29 cellular contexts compared by ENCODE assay signal in genomic region chr20:49695830-49696229, GRCh38. TPM values are rescaled to one million over a fixed set of nuclear protein-coding genes. Genes with fewer than 3 reads are reported as not detected.
DNase-seq lines count a peak whose midpoint lies in the region; ATAC-seq, FAIRE-seq and TF ChIP-seq lines count a peak whose summit lies in the region.
"Had no signal": no experiment of that assay in that cellular context is flagged by ENCODE, and none has a peak within 500 bp of the region (broad histone marks: within the 10 kb centered on the region; RNA-seq: fewer than 3 reads in every experiment).

No MANE protein-coding gene starts in this region.

- POLR2A ChIA-PET in HEK293 (lab: Yijun Ruan, JAX), result no interaction called here
- POLR2A ChIA-PET in WTC11 (lab: Charles Lee), result no interaction called here

- DNase-seq in WTC11 (ENCODE audit: low spot score) (no peak), foreskin keratinocyte (no peak), NCI-H1694 (lab: John Stamatoyannopoulos, UW) (no peak), GM19239 (ENCODE audit: insufficient read length, low spot score) (no peak)
- DNase-seq: activated CD4-positive, alpha-beta memory T cell treated with anti-CD3 and anti-CD28 coated beads for 36 hours; activated T-cell treated with anti-CD3 and anti-CD28 coated beads, Interleukin-2, amount 50 U/mL, for 72 hours; central memory CD4-positive, alpha-beta T cell; DND-41; effector memory CD8-positive, alpha-beta T cell; HCEC 1CT; heart left ventricle; left ventricle myocardium inferior; mesendoderm; NCI-H1048; NCI-H446 treated with DMSO at 0.1 percent for 48 hours; NCI-H82; sigmoid colon; stimulated activated CD4-positive, alpha-beta T cell treated with anti-CD3 and anti-CD28 coated beads, Interleukin-4, amount 100 ng/mL, for 24 hours; T-helper 1 cell had no signal

- H3K36me3 ChIP-seq in HEK293 (ENCODE audit: control insufficient read depth in 2 of 2, insufficient read depth in 1 of 2, low read length in 2 of 2) (no peaks in the 10 kb centered on the region), subcutaneous abdominal adipose tissue (ENCODE audit: control insufficient read depth in 5 of 5, insufficient read depth in 5 of 5, low read length in 5 of 5) (no peaks in the 10 kb centered on the region)
- H3K36me3 ChIP-seq: heart left ventricle, left ventricle myocardium inferior, prostate gland, sigmoid colon had no signal

- H3K36me3 Mint-ChIP-seq in WTC11, result no peaks in the 10 kb centered on the region

- peaks cover 89% of the 10 kb centered on the region for H3K4me1 Mint-ChIP-seq in WTC11

- H3K4me3 ChIP-seq in HEK293 (ENCODE audit: low read depth, low read length) (no peak overlapping the region), subcutaneous abdominal adipose tissue (ENCODE audit: low read depth in 1 of 5, low read length in 5 of 5) (no peak overlapping the region)
- H3K4me3 ChIP-seq: heart left ventricle, left ventricle myocardium inferior, prostate gland, sigmoid colon had no signal

- no peak for ATAC-seq in WTC11
- ATAC-seq in foreskin keratinocyte, result no peak
- ATAC-seq in GM21423 (IDR thresholded peaks at IDR 0.05; ENCODE audit: unreplicated experiment), result no peak
- ATAC-seq: activated CD4-positive, CD25-positive, alpha-beta regulatory T cell treated with anti-CD3 and anti-CD28 coated beads, Interleukin-2, amount 50 U/mL, for 24 hours; activated T-cell treated with anti-CD3 and anti-CD28 coated beads, Interleukin-2, amount 50 U/mL, for 72 hours; effector memory CD8-positive, alpha-beta T cell; heart left ventricle had no signal

- TF ChIP-seq CTCF in HEK293 (tag by site-specific recombination; IDR thresholded peaks at IDR 0.05), result no peak
- TF ChIP-seq CTCF in WTC11 (IDR thresholded peaks at IDR 0.05), result no peak
- TF ChIP-seq CTCF in foreskin keratinocyte (conservative IDR thresholded peaks at IDR 0.05), result no peak

- no peak for FAIRE-seq in GM19239 (lab: Jason Lieb, UNC)
- FAIRE-seq: D721Med, keratinocyte had no signal

- H3K27ac ChIP-seq in HEK293 (ENCODE audit: extremely low read depth, low read depth, low read length) (no peak overlapping the region), foreskin keratinocyte (peak overlapping the region; percentile 33), subcutaneous abdominal adipose tissue (ENCODE audit: low read depth, low read length) (peak overlapping the region; percentile 14)
- H3K27ac ChIP-seq: heart left ventricle, left ventricle myocardium inferior, prostate gland, sigmoid colon had no signal

- H3K4me1 ChIP-seq in HEK293 (ENCODE audit: control insufficient read depth, insufficient read depth, low read length), result peaks cover 21% of the 10 kb centered on the region
- H3K4me1 ChIP-seq in foreskin keratinocyte, result peaks cover 57% of the 10 kb centered on the region
- H3K4me1 ChIP-seq in subcutaneous abdominal adipose tissue (ENCODE audit: control insufficient read depth in 5 of 5, insufficient read depth in 5 of 5, low read length in 5 of 5), result peaks cover 2 to 61% (median 31%) of the 10 kb centered on the region in 5 donors
- H3K4me1 ChIP-seq: prostate gland had no signal

- CTCF ChIA-PET in HEK293 (lab: Yijun Ruan, JAX) (interaction anchor here (1.0 to 1.9 kb wide), 2 partner anchors 11 to 17 kb away, joined by 3 to 4 read pairs; no protein-coding TSS in a partner anchor), WTC11 (lab: Charles Lee) (interaction anchor here (1.1 kb wide), 1 partner anchor 11 kb away, joined by 4 read pairs; no protein-coding TSS in a partner anchor)

- H3K27me3 Mint-ChIP-seq in WTC11 (ENCODE audit: low read depth), result no peaks in the 10 kb centered on the region
- H3K27me3 Mint-ChIP-seq: activated CD4-positive, alpha-beta memory T cell treated with anti-CD3 and anti-CD28 coated beads for 36 hours; effector memory CD8-positive, alpha-beta T cell; IgD-negative memory B cell; type B pancreatic cell had no signal

- H3K9me3 Mint-ChIP-seq in WTC11, result no peaks in the 10 kb centered on the region
- H3K9me3 Mint-ChIP-seq: activated CD4-positive, alpha-beta memory T cell treated with anti-CD3 and anti-CD28 coated beads for 36 hours; activated T-cell treated with anti-CD3 and anti-CD28 coated beads, Interleukin-2, amount 50 U/mL, for 72 hours; CD14-positive monocyte; effector memory CD8-positive, alpha-beta T cell; IgD-negative memory B cell; type B pancreatic cell had no signal

- H3K27me3 ChIP-seq in foreskin keratinocyte (no peaks in the 10 kb centered on the region), subcutaneous abdominal adipose tissue (ENCODE audit: control insufficient read depth in 5 of 5, insufficient read depth in 4 of 5, low read length in 5 of 5) (no peaks in the 10 kb centered on the region)
- H3K27me3 ChIP-seq: heart left ventricle, sigmoid colon had no signal

- H3K4me3 Mint-ChIP-seq in WTC11, result no peak overlapping the region
- H3K4me3 Mint-ChIP-seq: activated CD4-positive, alpha-beta memory T cell treated with anti-CD3 and anti-CD28 coated beads for 36 hours; activated T-cell treated with anti-CD3 and anti-CD28 coated beads, Interleukin-2, amount 50 U/mL, for 72 hours; CD14-positive monocyte; type B pancreatic cell had no signal

- H3K9me3 ChIP-seq in HEK293 (ENCODE audit: control insufficient read depth, insufficient read depth, low read depth, low read length) (no peaks in the 10 kb centered on the region), subcutaneous abdominal adipose tissue (ENCODE audit: control insufficient read depth in 5 of 5, low read length in 5 of 5) (no peaks in the 10 kb centered on the region)
- H3K9me3 ChIP-seq: heart left ventricle, left ventricle myocardium inferior, prostate gland, sigmoid colon had no signal

- peak overlapping the region in 1 of 5 donors; percentile 13 for H3K9ac ChIP-seq in subcutaneous abdominal adipose tissue (ENCODE audit: low read length in 5 of 5)

- peak overlapping the region; percentile 36 for H3K27ac Mint-ChIP-seq in WTC11
- H3K27ac Mint-ChIP-seq: activated CD4-positive, alpha-beta memory T cell treated with anti-CD3 and anti-CD28 coated beads for 36 hours; IgD-negative memory B cell; type B pancreatic cell had no signal

TF ChIP-seq in HEK293, 187 proteins besides CTCF, POLR2A, EP300 and RAD21 (continues in another document):
- no peak for TF ChIP-seq ZNF132 (tag by site-specific recombination; IDR thresholded peaks at IDR 0.05; ENCODE audit: borderline replicate concordance)
- no peak for TF ChIP-seq ZNF2 (tag by site-specific recombination; IDR thresholded peaks at IDR 0.05)
- no peak for TF ChIP-seq ZNF19 (tag by site-specific recombination; IDR thresholded peaks at IDR 0.05; ENCODE audit: low read depth)
- TF ChIP-seq ZNF548 (tag by site-specific recombination; IDR thresholded peaks at IDR 0.05), result no peak
- TF ChIP-seq SALL2 (tag by site-specific recombination; IDR thresholded peaks at IDR 0.05; ENCODE audit: borderline replicate concordance), result no peak
- peak; percentile 70 for TF ChIP-seq PRDM6 (tag by site-specific recombination; IDR thresholded peaks at IDR 0.05)
- TF ChIP-seq ZNF114 (tag by site-specific recombination; IDR thresholded peaks at IDR 0.05), result no peak
- no peak for TF ChIP-seq ZSCAN23 (tag by site-specific recombination; IDR thresholded peaks at IDR 0.05)
- TF ChIP-seq ZNF777 (tag by site-specific recombination; IDR thresholded peaks at IDR 0.05; ENCODE audit: borderline replicate concordance), result no peak
- TF ChIP-seq ZNF629 (tag by site-specific recombination; IDR thresholded peaks at IDR 0.05), result no peak

TF ChIP-seq in WTC11, 78 proteins besides CTCF, POLR2A, EP300 and RAD21:
- TF ChIP-seq, protein P1, sequence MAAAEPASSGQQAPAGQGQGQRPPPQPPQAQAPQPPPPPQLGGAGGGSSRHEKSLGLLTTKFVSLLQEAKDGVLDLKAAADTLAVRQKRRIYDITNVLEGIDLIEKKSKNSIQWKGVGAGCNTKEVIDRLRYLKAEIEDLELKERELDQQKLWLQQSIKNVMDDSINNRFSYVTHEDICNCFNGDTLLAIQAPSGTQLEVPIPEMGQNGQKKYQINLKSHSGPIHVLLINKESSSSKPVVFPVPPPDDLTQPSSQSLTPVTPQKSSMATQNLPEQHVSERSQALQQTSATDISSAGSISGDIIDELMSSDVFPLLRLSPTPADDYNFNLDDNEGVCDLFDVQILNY (CRISPR knock-in tag; IDR thresholded peaks at IDR 0.05), result no peak
- TF ChIP-seq SOX15 (CRISPR knock-in tag; IDR thresholded peaks at IDR 0.05) (no peak), ZNF121 (CRISPR knock-in tag; IDR thresholded peaks at IDR 0.05) (no peak), CREM (CRISPR knock-in tag; IDR thresholded peaks at IDR 0.05) (no peak), RELA (CRISPR knock-in tag; IDR thresholded peaks at IDR 0.05; ENCODE audit: borderline replicate concordance) (no peak), OVOL2 (CRISPR knock-in tag; IDR thresholded peaks at IDR 0.05; ENCODE audit: borderline replicate concordance) (no peak), SMAD3 (CRISPR knock-in tag; IDR thresholded peaks at IDR 0.05; ENCODE audit: borderline replicate concordance) (no peak), FOXP1 (CRISPR knock-in tag; IDR thresholded peaks at IDR 0.05; ENCODE audit: borderline replicate concordance) (no peak), MYBL2 (CRISPR knock-in tag; IDR thresholded peaks at IDR 0.05) (no peak), ZNF396 (CRISPR knock-in tag; IDR thresholded peaks at IDR 0.05; ENCODE audit: borderline replicate concordance) (no peak)
TF ChIP-seq in WTC11: peak in this region for 0.

RNA-seq across cellular contexts. Expression of gene B4GALT5, which starts 17.8 kb away (rescaled TPM):
- total RNA-seq in WTC11 (2021), result 62.4 to 71.5 TPM (median 69.4 TPM) in 3 replicates
- total RNA-seq in foreskin keratinocyte, result 24.5 and 25.0 TPM in 2 replicates
- polyA plus RNA-seq in foreskin keratinocyte, result 8.5 and 10.6 TPM in 2 replicates
